ENCODE assay signal across 16 cellular contexts in the genomic region with DNA sequence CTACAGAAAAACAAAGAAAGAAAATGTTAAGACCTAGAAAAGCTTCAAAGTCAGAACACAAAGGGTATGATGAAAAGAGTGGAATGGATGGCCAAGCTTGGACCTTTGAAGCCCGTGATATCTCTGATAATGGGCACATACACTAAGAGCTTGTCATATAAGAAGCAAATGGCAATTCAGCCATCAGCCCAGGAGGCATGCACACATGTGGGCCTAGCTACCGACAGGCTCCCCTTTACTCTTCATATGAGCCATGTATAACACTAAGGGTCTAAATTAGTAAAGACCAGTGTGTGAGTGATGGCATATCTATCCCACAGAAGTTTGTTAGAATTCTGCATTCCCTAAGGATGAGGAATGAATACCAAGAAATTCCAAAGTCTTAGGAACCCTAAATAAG. TPM values are rescaled to one million over a fixed set of nuclear protein-coding genes. Genes with fewer than 3 reads are reported as not detected.
DNase-seq lines count a peak whose midpoint lies in the region; ATAC-seq and TF ChIP-seq lines count a peak whose summit lies in the region.
"Had no signal": no experiment of that assay in that cellular context is flagged by ENCODE, and none has a peak within 500 bp of the region (broad histone marks: within the 10 kb centered on the region; RNA-seq: fewer than 3 reads in every experiment).

No MANE protein-coding gene starts in this region.

- H3K4me3 ChIP-seq in AG04450 (ENCODE audit: low read depth, low read length) (no peak overlapping the region), GM23338 (no peak overlapping the region), endodermal cell (ENCODE audit: low read length) (no peak overlapping the region)
- H3K4me3 ChIP-seq in CD8-positive, alpha-beta T cell (ENCODE audit: low read depth, low read length), result no peak overlapping the region

- H3F3A ChIP-seq in GM23338 (replicated peaks; ENCODE audit: low read depth), result 0 out of 2 replicates have a peak, but pooled peaks cover 9% of the 10 kb centered on the region

- H3K4me2 ChIP-seq in GM23338, result no peak overlapping the region

- POLR2A ChIA-PET in AG04450 (lab: Yijun Ruan, JAX), result no interaction called here
- POLR2A ChIA-PET in CD8-positive, alpha-beta T cell (lab: Charles Lee), result no interaction called here

- no peaks in the 10 kb centered on the region; the same call in 1 of the 2 replicates for H3K9me3 ChIP-seq in AG04450 (ENCODE audit: control insufficient read depth, insufficient read depth, low read length)
- H3K9me3 ChIP-seq in endodermal cell (ENCODE audit: control insufficient read depth, low read length), result no peaks in the 10 kb centered on the region
- H3K9me3 ChIP-seq in CD8-positive, alpha-beta T cell (ENCODE audit: low read length), result no peaks in the 10 kb centered on the region
- H3K9me3 ChIP-seq: BE2C had no signal

- TF ChIP-seq CTCF in AG04450 (IDR thresholded peaks at IDR 0.05; ENCODE audit: low read depth, low read length) (no peak), GM23338 (conservative IDR thresholded peaks at IDR 0.05; ENCODE audit: low read depth in 2 of 2) (no peak), endodermal cell (conservative IDR thresholded peaks at IDR 0.05) (no peak), progenitor cell of endocrine pancreas (IDR thresholded peaks at IDR 0.05; ENCODE audit: unreplicated experiment) (no peak)
- no peak for TF ChIP-seq CTCF in CD8-positive, alpha-beta T cell (IDR thresholded peaks at IDR 0.05)

- H3K9ac ChIP-seq in endodermal cell (ENCODE audit: extremely low read depth, low read length, poor library complexity, severe bottlenecking), result no peak overlapping the region

- H3K9me3 Mint-ChIP-seq in GM23338 (no peaks in the 10 kb centered on the region), endodermal cell (no peaks in the 10 kb centered on the region), progenitor cell of endocrine pancreas (ENCODE audit: low read depth) (no peaks in the 10 kb centered on the region)
- H3K9me3 Mint-ChIP-seq in CD8-positive, alpha-beta T cell, result no peaks in the 10 kb centered on the region
- H3K9me3 Mint-ChIP-seq: CD4-positive, alpha-beta memory T cell had no signal

- H3K4me1 Mint-ChIP-seq in GM23338, result peaks cover 2% of the 10 kb centered on the region; the same call in 2 of the 3 replicates
- peaks cover 15% of the 10 kb centered on the region for H3K4me1 Mint-ChIP-seq in endodermal cell
- peaks cover 20% of the 10 kb centered on the region for H3K4me1 Mint-ChIP-seq in progenitor cell of endocrine pancreas (ENCODE audit: low read depth)
- H3K4me1 Mint-ChIP-seq in CD8-positive, alpha-beta T cell (ENCODE audit: low read depth), result peaks cover 19% of the 10 kb centered on the region

- H3K27me3 Mint-ChIP-seq in GM23338 (ENCODE audit: insufficient read depth, low read depth, poor library complexity), result no peaks in the 10 kb centered on the region
- no peaks in the 10 kb centered on the region for H3K27me3 Mint-ChIP-seq in endodermal cell (ENCODE audit: insufficient read depth)
- no peaks in the 10 kb centered on the region for H3K27me3 Mint-ChIP-seq in progenitor cell of endocrine pancreas
- no peaks in the 10 kb centered on the region for H3K27me3 Mint-ChIP-seq in CD8-positive, alpha-beta T cell (ENCODE audit: low read depth)
- H3K27me3 Mint-ChIP-seq: CD4-positive, alpha-beta memory T cell had no signal

- H3K4me1 ChIP-seq in GM23338 (ENCODE audit: insufficient read depth) (no peaks in the 10 kb centered on the region), endodermal cell (ENCODE audit: control insufficient read depth, insufficient read depth, low read length) (peaks cover 2% of the 10 kb centered on the region)
- H3K4me1 ChIP-seq in CD8-positive, alpha-beta T cell (ENCODE audit: insufficient read depth, low read length), result no peaks in the 10 kb centered on the region

- ATAC-seq in GM23338, result no peak
- no peak for ATAC-seq in CD8-positive, alpha-beta T cell
- ATAC-seq: HepG2 had no signal

- CTCF ChIA-PET in AG04450 (lab: Charles Lee), result interaction anchor here (0.5 to 0.8 kb wide), 2 partner anchors 19 to 27 kb away, joined by 3 to 5 read pairs; no protein-coding TSS in a partner anchor
- CTCF ChIA-PET in CD8-positive, alpha-beta T cell (lab: Charles Lee), result interaction anchor here (1.3 kb wide), 1 partner anchor 10 kb away, joined by 3 read pairs; no protein-coding TSS in a partner anchor

- 80 to 95% methylated on average over 1 to 2 of the region's 2 CpGs for WGBS in endodermal cell (ENCODE audit: insufficient coverage in 1 of 2, insufficient read length in 1 of 2), 2 experiments

- H3K4me3 Mint-ChIP-seq in GM23338 (no peak overlapping the region), endodermal cell (no peak overlapping the region), progenitor cell of endocrine pancreas (ENCODE audit: low read depth) (no peak overlapping the region)
- no peak overlapping the region for H3K4me3 Mint-ChIP-seq in CD8-positive, alpha-beta T cell
- H3K4me3 Mint-ChIP-seq: CD4-positive, alpha-beta memory T cell had no signal

- H3K79me2 ChIP-seq in GM23338 (replicated peaks; ENCODE audit: insufficient read depth), result peaks cover 72% of the 10 kb centered on the region

- no peak for DNase-seq in AG04450 (ENCODE audit: low read depth, low spot score)
- DNase-seq in GM23338 (ENCODE audit: low spot score), result no peak
- DNase-seq in endodermal cell, result no peak
- no peak for DNase-seq in progenitor cell of endocrine pancreas (ENCODE audit: low spot score, unreplicated experiment)
- DNase-seq in CD8-positive, alpha-beta T cell, result no peak
- no peak for DNase-seq in epidermal melanocyte (ENCODE audit: insufficient read length, low spot score)
- no peak for DNase-seq in DMS79 treated with DMSO at 0.1 percent for 48 hours (lab: John Stamatoyannopoulos, UW)
- DNase-seq: BE2C; CD4-positive, alpha-beta memory T cell; COR-L47; DMS153; DND-41; GF-D8; HCEC 1CT had no signal

- no peak overlapping the region for H2AFZ ChIP-seq in GM23338

- H3K27me3 ChIP-seq in AG04450 (ENCODE audit: control insufficient read depth, insufficient read depth, low read length), result no peaks in the 10 kb centered on the region
- no peaks in the 10 kb centered on the region for H3K27me3 ChIP-seq in GM23338 (ENCODE audit: insufficient read depth)
- no peaks in the 10 kb centered on the region for H3K27me3 ChIP-seq in endodermal cell (ENCODE audit: control insufficient read depth, insufficient read depth, low read length, poor library complexity, severe bottlenecking)
- no peaks in the 10 kb centered on the region for H3K27me3 ChIP-seq in CD8-positive, alpha-beta T cell (ENCODE audit: insufficient read depth, low read length)
- H3K27me3 ChIP-seq: BE2C had no signal

- intact Hi-C loops in CD8-positive, alpha-beta T cell (cut with DNase I, micrococcal nuclease), result no loop called here

- H3K27ac ChIP-seq in AG04450 (ENCODE audit: low read depth, low read length) (peak overlapping the region; percentile 2), GM23338 (ENCODE audit: low read depth) (peak overlapping the region; percentile 39; the same call in 1 of the 2 replicates), endodermal cell (ENCODE audit: low read depth, low read length) (peak overlapping the region; percentile 24)
- H3K27ac ChIP-seq in CD8-positive, alpha-beta T cell (ENCODE audit: low read depth, low read length), result no peak overlapping the region
- H3K27ac ChIP-seq: C4-2B had no signal

- H3K36me3 ChIP-seq in GM23338 (ENCODE audit: insufficient read depth) (peaks cover 16% of the 10 kb centered on the region), endodermal cell (ENCODE audit: control insufficient read depth, insufficient read depth, low read length) (peaks cover 62% of the 10 kb centered on the region)
- H3K36me3 ChIP-seq in CD8-positive, alpha-beta T cell (ENCODE audit: insufficient read depth, low read length), result peaks cover 35% of the 10 kb centered on the region

- H3K36me3 Mint-ChIP-seq in GM23338 (ENCODE audit: low read depth) (peaks cover 48% of the 10 kb centered on the region), endodermal cell (ENCODE audit: low read depth) (peaks cover 58% of the 10 kb centered on the region), progenitor cell of endocrine pancreas (ENCODE audit: insufficient read depth) (peaks cover 18% of the 10 kb centered on the region)
- H3K36me3 Mint-ChIP-seq in CD8-positive, alpha-beta T cell, result peaks cover 66% of the 10 kb centered on the region

- H4K20me1 ChIP-seq in GM23338 (replicated peaks; ENCODE audit: insufficient read depth), result peaks cover 45% of the 10 kb centered on the region

- H3K27ac Mint-ChIP-seq in GM23338 (no peak overlapping the region), endodermal cell (peak overlapping the region; percentile 48), progenitor cell of endocrine pancreas (peak overlapping the region; percentile 30)
- no peak overlapping the region for H3K27ac Mint-ChIP-seq in CD8-positive, alpha-beta T cell

- no peaks in the 10 kb centered on the region for H3K9me2 ChIP-seq in GM23338 (ENCODE audit: insufficient read depth)

TF ChIP-seq in GM23338, 12 proteins besides CTCF, POLR2A, EP300 and RAD21 (continues in another document):
- TF ChIP-seq STAT1 (IDR thresholded peaks at IDR 0.05; ENCODE audit: unreplicated experiment) (no peak), NANOG (IDR thresholded peaks at IDR 0.05; ENCODE audit: borderline replicate concordance) (no peak)

RNA-seq across cellular contexts. Expression of gene GRHPR, which starts 20.1 kb away (rescaled TPM):
- polyA plus RNA-seq in AG04450 (2011; rRNA removed) (96.1 and 126 TPM in 2 replicates), GM23338 (2016; fragmentation: Nextera tagmentation; extraction: Ambion mirVana) (62.4 and 69.0 TPM in 2 replicates)
- 97.5 and 134 TPM in 2 replicates for polyA minus RNA-seq in AG04450 (2011; rRNA and poly(A)+ RNA removed)
- total RNA-seq in GM23338 (2014; rRNA removed; shearing (Covaris generic)), result 120 and 128 TPM in 2 replicates
- total RNA-seq in endodermal cell (100 to 1,000 TPM; 105 to 128 TPM), progenitor cell of endocrine pancreas (98.0 and 101 TPM in 2 replicates)
- 105 TPM for polyA plus RNA-seq in endodermal cell (2013, experiment 1 of 2)
- polyA plus RNA-seq in endodermal cell (2013, experiment 2 of 2), result 92.7 TPM
- 10 to 100 TPM; 25.5 to 25.8 TPM for total RNA-seq in CD8-positive, alpha-beta T cell

RNA-seq across cellular contexts. Expression of gene ZBTB5, which starts 22.7 kb away (rescaled TPM):
- polyA plus RNA-seq in AG04450 (2011; rRNA removed) (9.5 and 10.9 TPM in 2 replicates), GM23338 (2016; fragmentation: Nextera tagmentation; extraction: Ambion mirVana) (2.5 and 2.8 TPM in 2 replicates)
- polyA minus RNA-seq in AG04450 (2011; rRNA and poly(A)+ RNA removed), result 19.3 and 19.6 TPM in 2 replicates
- total RNA-seq in GM23338 (2014; rRNA removed; shearing (Covaris generic)), result 19.5 and 20.3 TPM in 2 replicates
- total RNA-seq in endodermal cell (10 to 100 TPM; 12.5 to 19.4 TPM), progenitor cell of endocrine pancreas (21.2 and 21.8 TPM in 2 replicates)
- polyA plus RNA-seq in endodermal cell (2013, experiment 1 of 2), result 26.2 TPM
- 25.8 TPM for polyA plus RNA-seq in endodermal cell (2013, experiment 2 of 2)
- total RNA-seq in CD8-positive, alpha-beta T cell, result 10 to 100 TPM; 18.5 to 18.7 TPM

RNA-seq across cellular contexts. Expression of gene POLR1E, which starts 43.2 kb away (rescaled TPM):
- 42.2 and 44.5 TPM in 2 replicates for polyA plus RNA-seq in AG04450 (2011; rRNA removed)
- 29.3 and 34.1 TPM in 2 replicates for polyA minus RNA-seq in AG04450 (2011; rRNA and poly(A)+ RNA removed)
- total RNA-seq in GM23338 (2014; rRNA removed; shearing (Covaris generic)), result 36.0 and 45.5 TPM in 2 replicates
- polyA plus RNA-seq in GM23338 (2016; fragmentation: Nextera tagmentation; extraction: Ambion mirVana), result 15.4 and 19.2 TPM in 2 replicates
- total RNA-seq in endodermal cell, result 10 to 100 TPM; 23.5 to 25.2 TPM
- polyA plus RNA-seq in endodermal cell (2013, experiment 1 of 2), result 22.3 TPM
- polyA plus RNA-seq in endodermal cell (2013, experiment 2 of 2), result 21.5 TPM
- 22.2 and 22.4 TPM in 2 replicates for total RNA-seq in progenitor cell of endocrine pancreas
- total RNA-seq in CD8-positive, alpha-beta T cell, result 10 to 100 TPM; 27.2 to 27.8 TPM

Comparison
In these comparisons a context has a peak if more than half of its experiments do, and no peak if none do; other contexts are left out.
1. H3K27ac Mint-ChIP-seq: peak in endodermal cell (single experiment) and progenitor cell of endocrine pancreas (single experiment); none in GM23338 (single experiment) and CD8-positive, alpha-beta T cell (single experiment).